ENCODE assay signal across 1 cellular context in the genomic region with DNA sequence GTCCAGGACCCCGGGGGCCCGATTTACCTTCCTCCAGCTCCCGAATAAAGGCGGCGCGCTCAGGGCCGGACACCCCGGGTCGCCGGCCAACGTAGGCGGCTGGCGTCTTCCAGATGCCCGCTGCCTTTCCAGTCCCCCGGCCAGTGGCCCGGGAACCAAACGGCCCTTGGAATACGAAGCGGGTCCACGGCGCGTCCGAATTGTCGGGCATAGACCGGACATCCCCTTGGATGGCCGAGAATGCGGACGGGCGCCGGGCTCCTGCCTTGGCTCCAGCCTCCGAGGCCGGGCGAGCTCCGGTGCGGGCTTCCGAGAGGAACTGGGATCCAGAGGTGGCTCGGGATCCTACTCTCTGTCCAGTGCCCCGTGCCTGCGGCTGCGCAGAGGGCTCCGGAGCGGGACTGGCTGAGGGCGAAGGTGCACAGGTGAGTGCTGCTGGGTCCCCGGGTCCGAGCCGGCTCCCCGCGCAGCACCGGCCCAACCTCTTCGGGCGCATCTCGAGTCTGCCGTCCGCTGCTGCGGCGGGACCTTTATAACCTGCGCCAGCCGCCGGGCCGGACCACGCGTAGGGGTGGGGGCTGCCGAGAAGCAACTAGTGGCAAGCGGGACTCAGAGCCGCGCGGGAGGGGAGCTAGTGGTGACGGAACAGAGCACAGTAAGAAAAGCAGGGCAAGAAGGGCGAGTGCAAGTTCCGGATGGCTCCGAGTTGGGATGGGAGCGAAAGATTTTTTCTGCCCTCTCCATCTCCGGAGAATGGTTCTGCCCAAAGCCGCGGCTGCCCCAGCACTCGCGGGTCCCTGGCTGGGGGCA.
TF ChIP-seq lines count a peak whose summit lies in the region.

TSS of gene HAP1 (minus strand) at position 505 of the 810 bp plus-strand sequence. CDS start at position 496, 9 bp downstream.

TF ChIP-seq in HEK293, 187 proteins besides CTCF, POLR2A, EP300 and RAD21 (continued from another document and continues in another):
- TF ChIP-seq, protein P1, sequence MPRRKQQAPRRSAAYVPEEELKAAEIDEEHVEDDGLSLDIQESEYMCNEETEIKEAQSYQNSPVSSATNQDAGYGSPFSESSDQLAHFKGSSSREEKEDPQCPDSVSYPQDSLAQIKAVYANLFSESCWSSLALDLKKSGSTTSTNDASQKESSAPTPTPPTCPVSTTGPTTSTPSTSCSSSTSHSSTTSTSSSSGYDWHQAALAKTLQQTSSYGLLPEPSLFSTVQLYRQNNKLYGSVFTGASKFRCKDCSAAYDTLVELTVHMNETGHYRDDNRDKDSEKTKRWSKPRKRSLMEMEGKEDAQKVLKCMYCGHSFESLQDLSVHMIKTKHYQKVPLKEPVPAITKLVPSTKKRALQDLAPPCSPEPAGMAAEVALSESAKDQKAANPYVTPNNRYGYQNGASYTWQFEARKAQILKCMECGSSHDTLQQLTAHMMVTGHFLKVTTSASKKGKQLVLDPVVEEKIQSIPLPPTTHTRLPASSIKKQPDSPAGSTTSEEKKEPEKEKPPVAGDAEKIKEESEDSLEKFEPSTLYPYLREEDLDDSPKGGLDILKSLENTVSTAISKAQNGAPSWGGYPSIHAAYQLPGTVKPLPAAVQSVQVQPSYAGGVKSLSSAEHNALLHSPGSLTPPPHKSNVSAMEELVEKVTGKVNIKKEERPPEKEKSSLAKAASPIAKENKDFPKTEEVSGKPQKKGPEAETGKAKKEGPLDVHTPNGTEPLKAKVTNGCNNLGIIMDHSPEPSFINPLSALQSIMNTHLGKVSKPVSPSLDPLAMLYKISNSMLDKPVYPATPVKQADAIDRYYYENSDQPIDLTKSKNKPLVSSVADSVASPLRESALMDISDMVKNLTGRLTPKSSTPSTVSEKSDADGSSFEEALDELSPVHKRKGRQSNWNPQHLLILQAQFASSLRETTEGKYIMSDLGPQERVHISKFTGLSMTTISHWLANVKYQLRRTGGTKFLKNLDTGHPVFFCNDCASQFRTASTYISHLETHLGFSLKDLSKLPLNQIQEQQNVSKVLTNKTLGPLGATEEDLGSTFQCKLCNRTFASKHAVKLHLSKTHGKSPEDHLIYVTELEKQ (tag by site-specific recombination; IDR thresholded peaks at IDR 0.05; ENCODE audit: borderline replicate concordance): no peak
- TF ChIP-seq ZNF114 (tag by site-specific recombination; IDR thresholded peaks at IDR 0.05) (no peak), ZNF280D (tag by site-specific recombination; IDR thresholded peaks at IDR 0.05) (no peak), ZNF561 (tag by site-specific recombination; IDR thresholded peaks at IDR 0.05; ENCODE audit: borderline replicate concordance) (no peak), ZNF404 (tag by site-specific recombination; IDR thresholded peaks at IDR 0.05) (no peak), ZBTB17 (tag by site-specific recombination; IDR thresholded peaks at IDR 0.05) (peak; percentile 78), ZNF24 (tag by site-specific recombination; IDR thresholded peaks at IDR 0.05) (0 out of 2 replicates have a peak, but pooled peaks have one; percentile 21), ZNF792 (tag by site-specific recombination; IDR thresholded peaks at IDR 0.05) (no peak), MEIS1 (CRISPR knock-in tag; IDR thresholded peaks at IDR 0.05; ENCODE audit: borderline replicate concordance) (no peak), ZNF112 (tag by site-specific recombination; IDR thresholded peaks at IDR 0.05) (no peak), GLIS1 (tag by site-specific recombination; IDR thresholded peaks at IDR 0.05) (peak; percentile 55; the same call in 1 of the 2 replicates), ZNF555 (tag by site-specific recombination; conservative IDR thresholded peaks at IDR 0.05) (no peak), ZNF76 (tag by site-specific recombination; IDR thresholded peaks at IDR 0.05; ENCODE audit: borderline replicate concordance, low read depth) (peak; percentile 73; the same call in 1 of the 2 replicates), ZNF571 (tag by site-specific recombination; IDR thresholded peaks at IDR 0.05) (no peak), ZNF214 (tag by site-specific recombination; IDR thresholded peaks at IDR 0.05; ENCODE audit: borderline replicate concordance) (no peak), PRDM1 (tag by site-specific recombination; IDR thresholded peaks at IDR 0.05) (no peak), ZSCAN4 (tag by site-specific recombination; IDR thresholded peaks at IDR 0.05) (no peak), ZNF510 (tag by site-specific recombination; IDR thresholded peaks at IDR 0.05; ENCODE audit: insufficient replicate concordance) (no peak), ZNF639 (tag by site-specific recombination; IDR thresholded peaks at IDR 0.05) (peak; percentile 78; the same call in 1 of the 2 replicates), ZFP41 (tag by site-specific recombination; IDR thresholded peaks at IDR 0.05; ENCODE audit: borderline replicate concordance) (no peak), KLF16 (tag by site-specific recombination; IDR thresholded peaks at IDR 0.05) (peak; percentile 74), KLF10 (tag by site-specific recombination; IDR thresholded peaks at IDR 0.05) (no peak; the same call in 1 of the 2 replicates), REST (tag by site-specific recombination; IDR thresholded peaks at IDR 0.05) (no peak), ZBTB20 (tag by site-specific recombination; IDR thresholded peaks at IDR 0.05) (no peak)
- TF ChIP-seq, protein P2, sequence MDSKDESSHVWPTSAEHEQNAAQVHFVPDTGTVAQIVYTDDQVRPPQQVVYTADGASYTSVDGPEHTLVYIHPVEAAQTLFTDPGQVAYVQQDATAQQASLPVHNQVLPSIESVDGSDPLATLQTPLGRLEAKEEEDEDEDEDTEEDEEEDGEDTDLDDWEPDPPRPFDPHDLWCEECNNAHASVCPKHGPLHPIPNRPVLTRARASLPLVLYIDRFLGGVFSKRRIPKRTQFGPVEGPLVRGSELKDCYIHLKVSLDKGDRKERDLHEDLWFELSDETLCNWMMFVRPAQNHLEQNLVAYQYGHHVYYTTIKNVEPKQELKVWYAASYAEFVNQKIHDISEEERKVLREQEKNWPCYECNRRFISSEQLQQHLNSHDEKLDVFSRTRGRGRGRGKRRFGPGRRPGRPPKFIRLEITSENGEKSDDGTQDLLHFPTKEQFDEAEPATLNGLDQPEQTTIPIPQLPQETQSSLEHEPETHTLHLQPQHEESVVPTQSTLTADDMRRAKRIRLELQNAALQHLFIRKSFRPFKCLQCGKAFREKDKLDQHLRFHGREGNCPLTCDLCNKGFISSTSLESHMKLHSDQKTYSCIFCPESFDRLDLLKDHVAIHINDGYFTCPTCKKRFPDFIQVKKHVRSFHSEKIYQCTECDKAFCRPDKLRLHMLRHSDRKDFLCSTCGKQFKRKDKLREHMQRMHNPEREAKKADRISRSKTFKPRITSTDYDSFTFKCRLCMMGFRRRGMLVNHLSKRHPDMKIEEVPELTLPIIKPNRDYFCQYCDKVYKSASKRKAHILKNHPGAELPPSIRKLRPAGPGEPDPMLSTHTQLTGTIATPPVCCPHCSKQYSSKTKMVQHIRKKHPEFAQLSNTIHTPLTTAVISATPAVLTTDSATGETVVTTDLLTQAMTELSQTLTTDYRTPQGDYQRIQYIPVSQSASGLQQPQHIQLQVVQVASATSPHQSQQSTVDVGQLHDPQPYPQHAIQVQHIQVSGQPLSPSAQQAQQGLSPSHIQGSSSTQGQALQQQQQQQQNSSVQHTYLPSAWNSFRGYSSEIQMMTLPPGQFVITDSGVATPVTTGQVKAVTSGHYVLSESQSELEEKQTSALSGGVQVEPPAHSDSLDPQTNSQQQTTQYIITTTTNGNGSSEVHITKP (tag by site-specific recombination; IDR thresholded peaks at IDR 0.05): peak; percentile 100
- TF ChIP-seq, protein P3, sequence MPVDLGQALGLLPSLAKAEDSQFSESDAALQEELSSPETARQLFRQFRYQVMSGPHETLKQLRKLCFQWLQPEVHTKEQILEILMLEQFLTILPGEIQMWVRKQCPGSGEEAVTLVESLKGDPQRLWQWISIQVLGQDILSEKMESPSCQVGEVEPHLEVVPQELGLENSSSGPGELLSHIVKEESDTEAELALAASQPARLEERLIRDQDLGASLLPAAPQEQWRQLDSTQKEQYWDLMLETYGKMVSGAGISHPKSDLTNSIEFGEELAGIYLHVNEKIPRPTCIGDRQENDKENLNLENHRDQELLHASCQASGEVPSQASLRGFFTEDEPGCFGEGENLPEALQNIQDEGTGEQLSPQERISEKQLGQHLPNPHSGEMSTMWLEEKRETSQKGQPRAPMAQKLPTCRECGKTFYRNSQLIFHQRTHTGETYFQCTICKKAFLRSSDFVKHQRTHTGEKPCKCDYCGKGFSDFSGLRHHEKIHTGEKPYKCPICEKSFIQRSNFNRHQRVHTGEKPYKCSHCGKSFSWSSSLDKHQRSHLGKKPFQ (tag by site-specific recombination; IDR thresholded peaks at IDR 0.05): no peak
- TF ChIP-seq, protein P4, sequence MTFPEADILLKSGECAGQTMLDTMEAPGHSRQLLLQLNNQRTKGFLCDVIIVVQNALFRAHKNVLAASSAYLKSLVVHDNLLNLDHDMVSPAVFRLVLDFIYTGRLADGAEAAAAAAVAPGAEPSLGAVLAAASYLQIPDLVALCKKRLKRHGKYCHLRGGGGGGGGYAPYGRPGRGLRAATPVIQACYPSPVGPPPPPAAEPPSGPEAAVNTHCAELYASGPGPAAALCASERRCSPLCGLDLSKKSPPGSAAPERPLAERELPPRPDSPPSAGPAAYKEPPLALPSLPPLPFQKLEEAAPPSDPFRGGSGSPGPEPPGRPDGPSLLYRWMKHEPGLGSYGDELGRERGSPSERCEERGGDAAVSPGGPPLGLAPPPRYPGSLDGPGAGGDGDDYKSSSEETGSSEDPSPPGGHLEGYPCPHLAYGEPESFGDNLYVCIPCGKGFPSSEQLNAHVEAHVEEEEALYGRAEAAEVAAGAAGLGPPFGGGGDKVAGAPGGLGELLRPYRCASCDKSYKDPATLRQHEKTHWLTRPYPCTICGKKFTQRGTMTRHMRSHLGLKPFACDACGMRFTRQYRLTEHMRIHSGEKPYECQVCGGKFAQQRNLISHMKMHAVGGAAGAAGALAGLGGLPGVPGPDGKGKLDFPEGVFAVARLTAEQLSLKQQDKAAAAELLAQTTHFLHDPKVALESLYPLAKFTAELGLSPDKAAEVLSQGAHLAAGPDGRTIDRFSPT (tag by site-specific recombination; IDR thresholded peaks at IDR 0.05): no peak
